ENCODE assay signal across 19 cellular contexts in genomic region chr3:350978-351377, GRCh38.
DNase-seq lines count a peak whose midpoint lies in the region; ATAC-seq, FAIRE-seq and TF ChIP-seq lines count a peak whose summit lies in the region.
"Had no signal": no experiment of that assay in that cellular context is flagged by ENCODE, and none has a peak within 500 bp of the region (broad histone marks: within the 10 kb centered on the region; RNA-seq: fewer than 3 reads in every experiment).

No MANE protein-coding gene starts in this region.

- POLR2A ChIA-PET in A549 (lab: Yijun Ruan, JAX), result no interaction called here

- TF ChIP-seq RAD21 in A549 (conservative IDR thresholded peaks at IDR 0.05 in 1 of 2, IDR thresholded peaks at IDR 0.05 in 1 of 2), result no peak

- no peak overlapping the region for H3K4me3 ChIP-seq in A549
- no peak overlapping the region for H3K4me3 ChIP-seq in Karpas-422 (ENCODE audit: low read length)
- H3K4me3 ChIP-seq: BLaER1, GM12878, GM23338 had no signal

- no peak for FAIRE-seq in A549 (lab: Jason Lieb, UNC)
- FAIRE-seq: GM12878, H54 had no signal

- no peaks in the 10 kb centered on the region for H3K9me2 ChIP-seq in Karpas-422 (replicated peaks; ENCODE audit: insufficient read depth, low read length)

- WGBS in A549 (ENCODE audit: missing lambda C conversion rate), result 14% methylated on average over 3 of the region's 3 CpGs

- no peak for DNase-seq in A549 (ENCODE audit: low read depth in 1 of 2, low spot score in 1 of 2)
- DNase-seq in Ammon's horn (ENCODE audit: low spot score), result peak; percentile 23
- no peak for DNase-seq in Karpas-422
- DNase-seq in inferior parietal cortex (ENCODE audit: extremely low spot score), result peak; percentile 47
- DNase-seq in hypothalamus (lab: John Stamatoyannopoulos, UW), result no peak
- no peak for DNase-seq in NCI-H2196 (lab: John Stamatoyannopoulos, UW; ENCODE audit: unreplicated experiment)
- DNase-seq: AML-193; CD4-positive, alpha-beta memory T cell; DMS53; DND-41; EL; HCEC 1CT; KG1 had no signal

- no peak overlapping the region for H3K9ac ChIP-seq in Karpas-422 (ENCODE audit: low read length)
- H3K9ac ChIP-seq: BLaER1 had no signal

- H4K20me1 ChIP-seq in Karpas-422 (ENCODE audit: insufficient read depth, low read depth, low read length), result no peaks in the 10 kb centered on the region
- H4K20me1 ChIP-seq: BLaER1 had no signal

- H3K9me3 ChIP-seq in A549, result no peaks in the 10 kb centered on the region
- H3K9me3 ChIP-seq in Karpas-422 (ENCODE audit: low read length), result no peaks in the 10 kb centered on the region
- H3K9me3 ChIP-seq: BLaER1 had no signal

- no peaks in the 10 kb centered on the region for H3K27me3 ChIP-seq in Karpas-422 (ENCODE audit: low read length)
- H3K27me3 ChIP-seq: BLaER1 had no signal

- CTCF ChIA-PET in A549 (lab: Yijun Ruan, JAX), result interaction anchor here (5.8 kb wide), 1 partner anchor 310 kb away, joined by 67 read pairs; no protein-coding TSS in a partner anchor

- no peak for TF ChIP-seq POLR2A in A549 (IDR thresholded peaks at IDR 0.05; ENCODE audit: low read length)

- no peaks in the 10 kb centered on the region for H3K79me2 ChIP-seq in Karpas-422 (ENCODE audit: low read length)

- H3K4me2 ChIP-seq in A549, result no peak overlapping the region
- no peak overlapping the region for H3K4me2 ChIP-seq in Karpas-422 (ENCODE audit: low read depth, low read length, poor library complexity, severe bottlenecking)
- H3K4me2 ChIP-seq: BLaER1, GM23338 had no signal

- ATAC-seq in A549 (no peak), GM19395 (IDR thresholded peaks at IDR 0.05; ENCODE audit: unreplicated experiment) (no peak)
- ATAC-seq: GM12878, GM23338 had no signal

- no peak for TF ChIP-seq EP300 in A549 (IDR thresholded peaks at IDR 0.05)

- peak overlapping the region; percentile 43 for H2AFZ ChIP-seq in Karpas-422 (ENCODE audit: low read length)
- H2AFZ ChIP-seq: GM23338 had no signal

- H3K4me1 ChIP-seq in A549 (no peaks in the 10 kb centered on the region), Karpas-422 (ENCODE audit: low read length) (peaks cover 48% of the 10 kb centered on the region)

- TF ChIP-seq CTCF in A549 (IDR thresholded peaks at IDR 0.05), result no peak

- no peaks in the 10 kb centered on the region for H3K36me3 ChIP-seq in Karpas-422 (ENCODE audit: insufficient read depth, low read length)
- H3K36me3 ChIP-seq: BLaER1 had no signal

- H3K27ac ChIP-seq in A549 (no peak overlapping the region), Karpas-422 (ENCODE audit: low read length) (no peak overlapping the region)
- H3K27ac ChIP-seq: BLaER1, HL-60 had no signal

TF ChIP-seq in A549, 52 proteins besides CTCF, POLR2A, EP300 and RAD21:
- TF ChIP-seq POLR2AphosphoS2 (conservative IDR thresholded peaks at IDR 0.05; ENCODE audit: low read length) (no peak), MAFK (IDR thresholded peaks at IDR 0.05; ENCODE audit: partially characterized antibody) (peak; percentile 66)

Comparison
In these comparisons a context has a peak if more than half of its experiments do, and no peak if none do; other contexts are left out.
1. DNase-seq: peak in Ammon's horn (single experiment) and inferior parietal cortex (single experiment); none in A549 (0 of 2), Karpas-422 (single experiment), hypothalamus (0 of 51) and NCI-H2196 (single experiment).